ENCODE assay signal across 18 cellular contexts in the genomic region with DNA sequence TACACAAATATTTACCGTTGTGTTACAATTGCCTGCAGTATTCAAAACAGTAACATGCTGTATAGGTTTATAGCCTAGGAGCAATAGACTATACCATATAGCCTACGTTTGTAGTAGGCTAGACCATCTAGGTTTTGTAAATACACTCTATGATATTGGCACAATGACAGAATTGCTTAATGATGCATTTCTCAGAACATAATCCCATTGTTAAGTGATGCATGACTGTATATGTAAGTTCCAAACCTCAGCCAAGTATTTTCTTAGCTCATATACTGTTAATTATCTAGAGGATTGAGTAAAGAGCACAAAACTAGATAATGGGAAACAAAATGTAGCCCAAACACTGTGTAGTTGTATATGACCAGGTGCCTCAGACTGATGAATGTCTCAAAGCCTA.
DNase-seq lines count a peak whose midpoint lies in the region; TF ChIP-seq lines count a peak whose summit lies in the region.
"Had no signal": no experiment of that assay in that cellular context is flagged by ENCODE, and none has a peak within 500 bp of the region (broad histone marks: within the 10 kb centered on the region; RNA-seq: fewer than 3 reads in every experiment).

No MANE protein-coding gene starts in this region.

- DNase-seq in NCI-H1092 treated with DMSO at 0.1 percent for 48 hours (lab: John Stamatoyannopoulos, UW), result peak; percentile 7
- no peak for DNase-seq in NCI-H1092 (lab: John Stamatoyannopoulos, UW)
- DNase-seq in NCI-H1436 treated with DMSO at 0.1 percent for 48 hours (lab: John Stamatoyannopoulos, UW), result peak; percentile 21
- peak; percentile 5 for DNase-seq in astrocyte of the cerebellum (ENCODE audit: low read depth)
- DNase-seq in iris pigment epithelial cell (ENCODE audit: low read depth), result peak; percentile 7
- no peak for DNase-seq in activated CD4-positive, alpha-beta T cell treated with anti-CD3 and anti-CD28 coated beads, Interleukin-2, amount 50 U/mL, for 1 hour
- no peak for DNase-seq in ACHN
- DNase-seq in substantia nigra (lab: John Stamatoyannopoulos, UW), result no peak
- DNase-seq: DMS 273 treated with DMSO at 0.1 percent for 48 hours, DND-41, H9, NCI-H1694 treated with DMSO at 0.1 percent for 48 hours, NCI-H2171, NCI-H526, Right ventricle myocardium superior had no signal

- no peak overlapping the region for H3K27ac ChIP-seq in substantia nigra (ENCODE audit: low read depth, low read length, poor library complexity, severe bottlenecking)
- H3K27ac ChIP-seq: 22Rv1, KMS-11, SK-N-MC had no signal

- no peak for TF ChIP-seq CTCF in astrocyte of the cerebellum (IDR thresholded peaks at IDR 0.05; ENCODE audit: low read depth, low read length, missing control alignments)

- in situ Hi-C loops in astrocyte of the cerebellum (cut with HindIII; ENCODE audit: low sequenced_read_pairs) (no loop called here), ACHN (cut with HindIII; ENCODE audit: low pct_ligation_motif_present, low pct_unique_long_range_greater_than_20kb, low sequenced_read_pairs) (no loop called here)

- no peak overlapping the region for H3K4me3 ChIP-seq in astrocyte of the cerebellum (ENCODE audit: low read depth, low read length)
- H3K4me3 ChIP-seq: SK-N-MC had no signal

Comparison
In these comparisons a context has a peak if more than half of its experiments do, and no peak if none do; other contexts are left out.
1. DNase-seq: peak in NCI-H1092 treated with DMSO at 0.1 percent for 48 hours (single experiment), NCI-H1436 treated with DMSO at 0.1 percent for 48 hours (single experiment), astrocyte of the cerebellum (single experiment) and iris pigment epithelial cell (single experiment); none in NCI-H1092 (single experiment), activated CD4-positive, alpha-beta T cell treated with anti-CD3 and anti-CD28 coated beads, Interleukin-2, amount 50 U/mL, for 1 hour (single experiment), ACHN (single experiment) and substantia nigra (0 of 49).